In genomic region chr3:54374214-54374855, GRCh38 we compare ENCODE assay signal across 8 cellular contexts.
DNase-seq lines count a peak whose midpoint lies in the region; ATAC-seq and TF ChIP-seq lines count a peak whose summit lies in the region.

No MANE protein-coding gene starts in this region.

- H3K4me3 Mint-ChIP-seq in WTC11 = no peak overlapping the region
- H3K4me3 Mint-ChIP-seq in stimulated activated naive CD8-positive, alpha-beta T cell treated with anti-CD3 and anti-CD28 coated beads, Interleukin-15, amount 100 ng/mL, for 72 hours = no peak overlapping the region

- H3K79me2 ChIP-seq in GM23248 (ENCODE audit: insufficient read depth) = no peaks in the 10 kb centered on the region

- in situ Hi-C loops in GM23248 (cut with MboI) = no loop called here

- POLR2A ChIA-PET in WTC11 (lab: Charles Lee) = no interaction called here

- no peaks in the 10 kb centered on the region for H3F3A ChIP-seq in GM23248 (ENCODE audit: insufficient read depth)

- H3K4me1 ChIP-seq in GM23248 (ENCODE audit: insufficient read depth) = no peaks in the 10 kb centered on the region

- no peaks in the 10 kb centered on the region for H4K20me1 ChIP-seq in GM23248 (ENCODE audit: insufficient read depth)

- H3K4me3 ChIP-seq in GM23248 (no peak overlapping the region), MG63 (no peak overlapping the region)

- DNase-seq in GM23248 (peak; percentile 19), WTC11 (ENCODE audit: low spot score) (peak; percentile 62), left kidney (ENCODE audit: low read depth, low spot score) (peak; percentile 62), MG63 (no peak), pons (ENCODE audit: low spot score) (no peak)
- no peak for DNase-seq in stimulated activated naive CD8-positive, alpha-beta T cell treated with anti-CD3 and anti-CD28 coated beads, Interleukin-15, amount 100 ng/mL, for 72 hours

- ATAC-seq in WTC11 = peak; percentile 94
- ATAC-seq in HG03378 (IDR thresholded peaks at IDR 0.05; ENCODE audit: unreplicated experiment) = no peak
- ATAC-seq in stimulated activated naive CD8-positive, alpha-beta T cell treated with anti-CD3 and anti-CD28 coated beads, Interleukin-15, amount 100 ng/mL, for 72 hours = no peak

- no peaks in the 10 kb centered on the region for H3K36me3 Mint-ChIP-seq in WTC11

- no peaks in the 10 kb centered on the region for H3K27me3 ChIP-seq in GM23248 (replicated peaks; ENCODE audit: insufficient read depth)
- H3K27me3 ChIP-seq in MG63 = no peaks in the 10 kb centered on the region

- H3K4me1 Mint-ChIP-seq in WTC11 = no peaks in the 10 kb centered on the region
- H3K4me1 Mint-ChIP-seq in stimulated activated naive CD8-positive, alpha-beta T cell treated with anti-CD3 and anti-CD28 coated beads, Interleukin-15, amount 100 ng/mL, for 72 hours = no peaks in the 10 kb centered on the region

- H3K9me3 ChIP-seq in GM23248 (ENCODE audit: low read depth) = no peaks in the 10 kb centered on the region
- H3K9me3 ChIP-seq in MG63 = no peaks in the 10 kb centered on the region

- TF ChIP-seq CTCF in C4-2B (conservative IDR thresholded peaks at IDR 0.05) (peak; percentile 75), WTC11 (IDR thresholded peaks at IDR 0.05) (peak; percentile 60)

- no peak overlapping the region for H3K27ac ChIP-seq in C4-2B
- no peak overlapping the region for H3K27ac ChIP-seq in GM23248

- H3K9me2 ChIP-seq in GM23248 (ENCODE audit: insufficient read depth) = no peaks in the 10 kb centered on the region

- H3K27ac Mint-ChIP-seq in WTC11 = no peak overlapping the region
- no peak overlapping the region for H3K27ac Mint-ChIP-seq in stimulated activated naive CD8-positive, alpha-beta T cell treated with anti-CD3 and anti-CD28 coated beads, Interleukin-15, amount 100 ng/mL, for 72 hours

- H3K27me3 Mint-ChIP-seq in WTC11 (ENCODE audit: low read depth) = no peaks in the 10 kb centered on the region
- peaks cover 16% of the 10 kb centered on the region for H3K27me3 Mint-ChIP-seq in stimulated activated naive CD8-positive, alpha-beta T cell treated with anti-CD3 and anti-CD28 coated beads, Interleukin-15, amount 100 ng/mL, for 72 hours

- H3K9ac ChIP-seq in GM23248 = no peak overlapping the region

- 66 to 69% methylated on average over 8 of the region's 8 CpGs for WGBS in GM23248 (ENCODE audit: low coverage in 1 of 2, low lambda C conversion rate in 2 of 2, missing lambda C conversion rate in 2 of 2), 2 experiments

- H3K4me2 ChIP-seq in GM23248 (ENCODE audit: unreplicated experiment) = no peak overlapping the region

- H3K36me3 ChIP-seq in GM23248 (ENCODE audit: low read depth) (no peaks in the 10 kb centered on the region), MG63 (no peaks in the 10 kb centered on the region)

- CTCF ChIA-PET in WTC11 (lab: Charles Lee) = interaction anchor here (0.7 to 2.5 kb wide), 31 partner anchors 9 to 483 kb away, joined by 3 to 50 read pairs (median 4); partner anchors contain the start of gene SELENOK

- no peak overlapping the region for H2AFZ ChIP-seq in GM23248

- H3K9me3 Mint-ChIP-seq in WTC11 = no peaks in the 10 kb centered on the region
- H3K9me3 Mint-ChIP-seq in stimulated activated naive CD8-positive, alpha-beta T cell treated with anti-CD3 and anti-CD28 coated beads, Interleukin-15, amount 100 ng/mL, for 72 hours = no peaks in the 10 kb centered on the region

TF ChIP-seq in WTC11, 78 proteins besides CTCF, POLR2A, EP300 and RAD21:
- TF ChIP-seq HMGXB4 (CRISPR knock-in tag; IDR thresholded peaks at IDR 0.05) (no peak), USF1 (CRISPR knock-in tag; IDR thresholded peaks at IDR 0.05) (no peak), ATF6 (CRISPR knock-in tag; IDR thresholded peaks at IDR 0.05) (no peak), TEAD1 (CRISPR knock-in tag; IDR thresholded peaks at IDR 0.05) (no peak), PRRX2 (CRISPR knock-in tag; IDR thresholded peaks at IDR 0.05) (no peak), NFE2L1 (CRISPR knock-in tag; IDR thresholded peaks at IDR 0.05) (no peak), CDX4 (CRISPR knock-in tag; IDR thresholded peaks at IDR 0.05; ENCODE audit: borderline replicate concordance) (no peak), ZNF512 (CRISPR knock-in tag; IDR thresholded peaks at IDR 0.05; ENCODE audit: borderline replicate concordance) (no peak), ZMAT4 (CRISPR knock-in tag; IDR thresholded peaks at IDR 0.05) (no peak), CREB1 (CRISPR knock-in tag; IDR thresholded peaks at IDR 0.05) (no peak), ZBTB43 (CRISPR knock-in tag; IDR thresholded peaks at IDR 0.05) (no peak)

Comparison
In these comparisons a context has a peak if more than half of its experiments do, and no peak if none do; other contexts are left out.
1. DNase-seq: peak in GM23248 (single experiment), WTC11 (single experiment) and left kidney (single experiment); none in MG63 (single experiment), stimulated activated naive CD8-positive, alpha-beta T cell treated with anti-CD3 and anti-CD28 coated beads, Interleukin-15, amount 100 ng/mL, for 72 hours (0 of 2) and pons (single experiment).